ENCODE assay signal across 31 cellular contexts in genomic region chr21:46491553-46491952, GRCh38.
"Had no signal": no experiment of that assay in that cellular context is flagged by ENCODE, and none has a peak within 500 bp of the region (broad histone marks: within the 10 kb centered on the region; RNA-seq: fewer than 3 reads in every experiment).

No MANE protein-coding gene starts in this region.

- DNase-seq: activated CD4-positive, alpha-beta memory T cell treated with anti-CD3 and anti-CD28 coated beads for 36 hours; activated CD4-positive, alpha-beta T cell treated with anti-CD3 and anti-CD28 coated beads for 36 hours; activated CD4-positive, alpha-beta T cell treated with anti-CD3 and anti-CD28 coated beads, Interleukin-2, amount 10 ng/mL, durations not matched to agents 24 days and 14 days; activated CD4-positive, CD25-positive, alpha-beta regulatory T cell; activated CD4-positive, CD25-positive, alpha-beta regulatory T cell treated with anti-CD3 and anti-CD28 coated beads, Interleukin-2, amount 50 U/mL, for 72 hours; activated CD8-positive, alpha-beta memory T cell treated with anti-CD3 and anti-CD28 coated beads, Interleukin-2, amount 50 U/mL, for 48 hours; activated CD8-positive, alpha-beta T cell treated with anti-CD3 and anti-CD28 coated beads, Interleukin-2, amount 10 ng/mL, durations not matched to agents 7 days and 5 days; activated effector memory CD4-positive, alpha-beta T cell treated with anti-CD3 and anti-CD28 coated beads, Interleukin-2, amount 50 U/mL, for 16 hours; activated naive CD4-positive, alpha-beta T cell treated with anti-CD3 and anti-CD28 coated beads for 36 hours; activated naive CD8-positive, alpha-beta T cell treated with anti-CD3 and anti-CD28 coated beads for 36 hours; activated naive CD8-positive, alpha-beta T cell treated with anti-CD3 and anti-CD28 coated beads, Interleukin-2, amount 50 U/mL, for 24 hours; activated T-cell treated with anti-CD3 and anti-CD28 coated beads for 4 hours; activated T-cell treated with anti-CD3 and anti-CD28 coated beads, Interleukin-2, amount 50 U/mL, for 48 hours; adrenal gland; amygdala; aorta; body of pancreas; caudate nucleus; cortex of kidney; dermis blood vessel endothelial cell; effector CD4-positive, alpha-beta T cell; effector memory CD8-positive, alpha-beta T cell; erythroblast; foreskin keratinocyte; gastrocnemius medialis; glutamatergic neuron; T-helper 2 cell had no signal

- H3K27ac ChIP-seq: adrenal gland, body of pancreas, esophagus muscularis mucosa, foreskin keratinocyte, gastrocnemius medialis had no signal

- H3K4me3 Mint-ChIP-seq: activated CD4-positive, alpha-beta memory T cell treated with anti-CD3 and anti-CD28 coated beads for 36 hours; activated CD4-positive, alpha-beta T cell treated with anti-CD3 and anti-CD28 coated beads for 36 hours; activated CD4-positive, alpha-beta T cell treated with anti-CD3 and anti-CD28 coated beads, Interleukin-2, amount 10 ng/mL, durations not matched to agents 24 days and 14 days; activated CD8-positive, alpha-beta T cell treated with anti-CD3 and anti-CD28 coated beads, Interleukin-2, amount 10 ng/mL, durations not matched to agents 7 days and 5 days; activated naive CD4-positive, alpha-beta T cell treated with anti-CD3 and anti-CD28 coated beads for 36 hours; activated naive CD4-positive, alpha-beta T cell treated with anti-CD3 and anti-CD28 coated beads, Interleukin-2, amount 50 U/mL, for 24 hours; activated naive CD8-positive, alpha-beta T cell treated with anti-CD3 and anti-CD28 coated beads for 36 hours; activated naive CD8-positive, alpha-beta T cell treated with anti-CD3 and anti-CD28 coated beads, Interleukin-2, amount 50 U/mL, for 24 hours; activated T-helper 1 cell treated with anti-CD3 and anti-CD28 coated beads, Interleukin-12 subunit alpha, Interleukin-12 subunit beta, Interleukin-2, Interleukin-4 antibody, amounts not matched to agents 30 ng/mL and 10 ng/mL and 1 ng/mL, durations not matched to agents 14 hours and 24 hours and 36 hours; effector memory CD8-positive, alpha-beta T cell had no signal

- H3K27me3 ChIP-seq: adrenal gland, body of pancreas, esophagus muscularis mucosa, foreskin keratinocyte, gastrocnemius medialis had no signal

- H3K27ac Mint-ChIP-seq: activated CD4-positive, alpha-beta memory T cell treated with anti-CD3 and anti-CD28 coated beads for 36 hours; activated CD4-positive, alpha-beta T cell treated with anti-CD3 and anti-CD28 coated beads for 36 hours; activated CD4-positive, alpha-beta T cell treated with anti-CD3 and anti-CD28 coated beads, Interleukin-2, amount 10 ng/mL, durations not matched to agents 24 days and 14 days; activated CD8-positive, alpha-beta T cell treated with anti-CD3 and anti-CD28 coated beads, Interleukin-2, amount 10 ng/mL, durations not matched to agents 7 days and 5 days; activated naive CD4-positive, alpha-beta T cell treated with anti-CD3 and anti-CD28 coated beads for 36 hours; activated naive CD4-positive, alpha-beta T cell treated with anti-CD3 and anti-CD28 coated beads, Interleukin-2, amount 50 U/mL, for 24 hours; activated naive CD8-positive, alpha-beta T cell treated with anti-CD3 and anti-CD28 coated beads for 36 hours; activated naive CD8-positive, alpha-beta T cell treated with anti-CD3 and anti-CD28 coated beads, Interleukin-2, amount 50 U/mL, for 24 hours; activated T-helper 1 cell treated with anti-CD3 and anti-CD28 coated beads, Interleukin-12 subunit alpha, Interleukin-12 subunit beta, Interleukin-2, Interleukin-4 antibody, amounts not matched to agents 30 ng/mL and 10 ng/mL and 1 ng/mL, durations not matched to agents 14 hours and 24 hours and 36 hours; activated T-helper 2 cell treated with anti-CD3 and anti-CD28 coated beads, Interferon-gamma antibody, Interleukin-2, Interleukin-4, amounts not matched to agents 10 μg/mL and 5 μg/mL and 100 μg/mL, durations not matched to agents 14 hours and 24 hours and 36 hours had no signal

- H3K9me3 Mint-ChIP-seq: activated CD4-positive, alpha-beta memory T cell treated with anti-CD3 and anti-CD28 coated beads for 36 hours; activated CD4-positive, alpha-beta T cell treated with anti-CD3 and anti-CD28 coated beads, Interleukin-2, amount 10 ng/mL, durations not matched to agents 24 days and 14 days; activated naive CD4-positive, alpha-beta T cell treated with anti-CD3 and anti-CD28 coated beads for 36 hours; activated naive CD4-positive, alpha-beta T cell treated with anti-CD3 and anti-CD28 coated beads, Interleukin-2, amount 50 U/mL, for 24 hours; activated naive CD8-positive, alpha-beta T cell treated with anti-CD3 and anti-CD28 coated beads for 36 hours; activated naive CD8-positive, alpha-beta T cell treated with anti-CD3 and anti-CD28 coated beads, Interleukin-2, amount 50 U/mL, for 24 hours; activated T-helper 1 cell treated with anti-CD3 and anti-CD28 coated beads, Interleukin-12 subunit alpha, Interleukin-12 subunit beta, Interleukin-2, Interleukin-4 antibody, amounts not matched to agents 30 ng/mL and 10 ng/mL and 1 ng/mL, durations not matched to agents 14 hours and 24 hours and 36 hours; activated T-helper 2 cell treated with anti-CD3 and anti-CD28 coated beads, Interferon-gamma antibody, Interleukin-2, Interleukin-4, amounts not matched to agents 10 μg/mL and 5 μg/mL and 100 μg/mL, durations not matched to agents 14 hours and 24 hours and 36 hours; effector memory CD8-positive, alpha-beta T cell had no signal

- H3K4me3 ChIP-seq: adrenal gland, body of pancreas, esophagus muscularis mucosa, gastrocnemius medialis had no signal

- H3K4me1 ChIP-seq: adrenal gland, body of pancreas, foreskin keratinocyte, gastrocnemius medialis had no signal

- H3K27me3 Mint-ChIP-seq: activated CD4-positive, alpha-beta memory T cell treated with anti-CD3 and anti-CD28 coated beads for 36 hours; activated CD4-positive, alpha-beta T cell treated with anti-CD3 and anti-CD28 coated beads for 36 hours; activated CD4-positive, alpha-beta T cell treated with anti-CD3 and anti-CD28 coated beads, Interleukin-2, amount 10 ng/mL, durations not matched to agents 24 days and 14 days; activated naive CD4-positive, alpha-beta T cell treated with anti-CD3 and anti-CD28 coated beads, Interleukin-2, amount 50 U/mL, for 24 hours; activated naive CD8-positive, alpha-beta T cell treated with anti-CD3 and anti-CD28 coated beads for 36 hours; activated naive CD8-positive, alpha-beta T cell treated with anti-CD3 and anti-CD28 coated beads, Interleukin-2, amount 50 U/mL, for 24 hours; effector memory CD8-positive, alpha-beta T cell had no signal

- H3K9me3 ChIP-seq: adrenal gland, body of pancreas, esophagus muscularis mucosa, gastrocnemius medialis had no signal

- H3K4me1 Mint-ChIP-seq: activated naive CD8-positive, alpha-beta T cell treated with anti-CD3 and anti-CD28 coated beads, Interleukin-2, amount 50 U/mL, for 24 hours had no signal

- ATAC-seq: activated CD4-positive, alpha-beta T cell treated with anti-CD3 and anti-CD28 coated beads for 36 hours; activated CD8-positive, alpha-beta T cell treated with anti-CD3 and anti-CD28 coated beads, Interleukin-2, amount 10 ng/mL, durations not matched to agents 7 days and 5 days; activated naive CD8-positive, alpha-beta T cell treated with anti-CD3 and anti-CD28 coated beads, Interleukin-2, amount 50 U/mL, for 24 hours; body of pancreas; effector memory CD8-positive, alpha-beta T cell; foreskin keratinocyte; gastrocnemius medialis had no signal
